ENCODE assay signal across 1 cellular context in the genomic region with DNA sequence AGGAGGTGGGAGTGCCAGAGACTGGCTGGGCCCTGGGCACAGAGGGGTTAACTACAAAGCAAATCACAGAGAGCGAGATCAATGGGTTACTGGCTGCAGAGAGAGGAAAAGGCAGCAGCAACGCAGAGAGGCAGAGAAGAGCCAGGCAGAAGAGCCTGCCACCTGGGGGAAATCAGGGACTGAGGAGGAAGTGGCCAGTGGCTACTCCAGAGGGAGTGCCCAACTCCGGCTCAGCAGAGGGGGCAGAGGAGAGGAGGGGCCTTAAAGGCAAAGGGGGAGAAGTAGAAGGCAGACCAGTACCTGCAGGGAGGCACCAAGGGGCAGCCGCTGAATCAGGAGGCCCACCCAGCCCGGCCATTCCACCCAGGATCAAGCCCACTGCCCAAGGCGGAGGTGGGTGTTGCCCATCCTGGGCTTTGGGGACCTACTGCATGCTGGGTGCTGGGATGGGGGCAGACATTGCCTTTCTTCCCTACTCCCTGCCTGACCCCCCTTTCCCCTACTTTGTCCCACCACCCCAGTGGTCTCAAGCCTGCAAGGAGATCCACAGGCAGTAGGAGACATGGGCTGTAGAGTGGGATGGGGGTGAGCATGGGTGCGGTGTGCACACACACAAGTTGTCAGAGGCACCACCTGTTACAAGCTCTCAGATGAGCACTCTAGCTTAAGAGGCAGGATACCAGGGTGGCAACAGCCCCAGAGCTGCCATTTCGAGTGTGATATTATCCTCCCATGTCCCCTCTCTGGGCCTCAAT.
TF ChIP-seq lines count a peak whose summit lies in the region.

No MANE protein-coding gene starts in this region.

TF ChIP-seq in HepG2, 621 proteins besides CTCF, POLR2A, EP300 and RAD21 (continued from another document):
- TF ChIP-seq, protein P1, sequence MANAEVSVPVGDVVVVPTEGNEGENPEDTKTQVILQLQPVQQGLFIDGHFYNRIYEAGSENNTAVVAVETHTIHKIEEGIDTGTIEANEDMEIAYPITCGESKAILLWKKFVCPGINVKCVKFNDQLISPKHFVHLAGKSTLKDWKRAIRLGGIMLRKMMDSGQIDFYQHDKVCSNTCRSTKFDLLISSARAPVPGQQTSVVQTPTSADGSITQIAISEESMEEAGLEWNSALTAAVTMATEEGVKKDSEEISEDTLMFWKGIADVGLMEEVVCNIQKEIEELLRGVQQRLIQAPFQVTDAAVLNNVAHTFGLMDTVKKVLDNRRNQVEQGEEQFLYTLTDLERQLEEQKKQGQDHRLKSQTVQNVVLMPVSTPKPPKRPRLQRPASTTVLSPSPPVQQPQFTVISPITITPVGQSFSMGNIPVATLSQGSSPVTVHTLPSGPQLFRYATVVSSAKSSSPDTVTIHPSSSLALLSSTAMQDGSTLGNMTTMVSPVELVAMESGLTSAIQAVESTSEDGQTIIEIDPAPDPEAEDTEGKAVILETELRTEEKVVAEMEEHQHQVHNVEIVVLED (CRISPR knock-in tag; IDR thresholded peaks at IDR 0.05; ENCODE audit: borderline replicate concordance) = 0 out of 2 replicates have a peak, but pooled peaks have one; percentile 24
- TF ChIP-seq NFYB (CRISPR knock-in tag; IDR thresholded peaks at IDR 0.05) (no peak), AGO1 (IDR thresholded peaks at IDR 0.05; ENCODE audit: low read depth, low read length, poor library complexity, severe bottlenecking) (peak; percentile 53), SALL1 (CRISPR knock-in tag; IDR thresholded peaks at IDR 0.05) (peak; percentile 28; the same call in 1 of the 2 replicates), SOX6 (IDR thresholded peaks at IDR 0.05) (no peak), SOX6 (CRISPR knock-in tag; IDR thresholded peaks at IDR 0.05) (peak; percentile 28; the same call in 1 of the 2 replicates), MIXL1 (CRISPR knock-in tag; IDR thresholded peaks at IDR 0.05) (peak; percentile 35; the same call in 1 of the 2 replicates), SOX13 (IDR thresholded peaks at IDR 0.05) (no peak), SOX13 (CRISPR knock-in tag; conservative IDR thresholded peaks at IDR 0.05 in 1 of 2, IDR thresholded peaks at IDR 0.05 in 1 of 2) (no peak)
- TF ChIP-seq, protein P2, sequence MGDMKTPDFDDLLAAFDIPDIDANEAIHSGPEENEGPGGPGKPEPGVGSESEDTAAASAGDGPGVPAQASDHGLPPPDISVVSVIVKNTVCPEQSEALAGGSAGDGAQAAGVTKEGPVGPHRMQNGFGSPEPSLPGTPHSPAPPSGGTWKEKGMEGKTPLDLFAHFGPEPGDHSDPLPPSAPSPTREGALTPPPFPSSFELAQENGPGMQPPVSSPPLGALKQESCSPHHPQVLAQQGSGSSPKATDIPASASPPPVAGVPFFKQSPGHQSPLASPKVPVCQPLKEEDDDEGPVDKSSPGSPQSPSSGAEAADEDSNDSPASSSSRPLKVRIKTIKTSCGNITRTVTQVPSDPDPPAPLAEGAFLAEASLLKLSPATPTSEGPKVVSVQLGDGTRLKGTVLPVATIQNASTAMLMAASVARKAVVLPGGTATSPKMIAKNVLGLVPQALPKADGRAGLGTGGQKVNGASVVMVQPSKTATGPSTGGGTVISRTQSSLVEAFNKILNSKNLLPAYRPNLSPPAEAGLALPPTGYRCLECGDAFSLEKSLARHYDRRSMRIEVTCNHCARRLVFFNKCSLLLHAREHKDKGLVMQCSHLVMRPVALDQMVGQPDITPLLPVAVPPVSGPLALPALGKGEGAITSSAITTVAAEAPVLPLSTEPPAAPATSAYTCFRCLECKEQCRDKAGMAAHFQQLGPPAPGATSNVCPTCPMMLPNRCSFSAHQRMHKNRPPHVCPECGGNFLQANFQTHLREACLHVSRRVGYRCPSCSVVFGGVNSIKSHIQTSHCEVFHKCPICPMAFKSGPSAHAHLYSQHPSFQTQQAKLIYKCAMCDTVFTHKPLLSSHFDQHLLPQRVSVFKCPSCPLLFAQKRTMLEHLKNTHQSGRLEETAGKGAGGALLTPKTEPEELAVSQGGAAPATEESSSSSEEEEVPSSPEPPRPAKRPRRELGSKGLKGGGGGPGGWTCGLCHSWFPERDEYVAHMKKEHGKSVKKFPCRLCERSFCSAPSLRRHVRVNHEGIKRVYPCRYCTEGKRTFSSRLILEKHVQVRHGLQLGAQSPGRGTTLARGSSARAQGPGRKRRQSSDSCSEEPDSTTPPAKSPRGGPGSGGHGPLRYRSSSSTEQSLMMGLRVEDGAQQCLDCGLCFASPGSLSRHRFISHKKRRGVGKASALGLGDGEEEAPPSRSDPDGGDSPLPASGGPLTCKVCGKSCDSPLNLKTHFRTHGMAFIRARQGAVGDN (CRISPR knock-in tag; IDR thresholded peaks at IDR 0.05) = peak; percentile 62
